1 cellular context compared by ENCODE assay signal in genomic region chr2:74715071-74715791, GRCh38.
TF ChIP-seq lines count a peak whose summit lies in the region.

No MANE protein-coding gene starts in this region.

TF ChIP-seq in HepG2, 621 proteins besides CTCF, POLR2A, EP300 and RAD21 (continued from another document):
- peak; percentile 25 for TF ChIP-seq ZNF281 (CRISPR knock-in tag; IDR thresholded peaks at IDR 0.05; ENCODE audit: borderline replicate concordance)
- TF ChIP-seq HOXD1 (CRISPR knock-in tag; IDR thresholded peaks at IDR 0.05): no peak
- peak; percentile 87; the same call in 1 of the 2 replicates for TF ChIP-seq MXD3 (CRISPR knock-in tag; IDR thresholded peaks at IDR 0.05)
- 0 out of 2 replicates have a peak, but pooled peaks have one; percentile 53 for TF ChIP-seq SMAD3 (CRISPR knock-in tag; IDR thresholded peaks at IDR 0.05)
- peak; percentile 85 for TF ChIP-seq ZBTB33 (CRISPR knock-in tag; IDR thresholded peaks at IDR 0.05)
TF ChIP-seq in HepG2: peak in this region for 296.
